Comparison of ENCODE assay signal across 2 cellular contexts in genomic region chr1:98086156-98086555, GRCh38.
TF ChIP-seq lines count a peak whose summit lies in the region.

No MANE protein-coding gene starts in this region.

TF ChIP-seq in endothelial cell of umbilical vein, 7 proteins besides CTCF, POLR2A, EP300 and RAD21:
- TF ChIP-seq FOS (IDR thresholded peaks at IDR 0.05; ENCODE audit: borderline replicate concordance, insufficient read depth, low read length), result no peak

TF ChIP-seq in WTC11, 78 proteins besides CTCF, POLR2A, EP300 and RAD21:
- no peak for TF ChIP-seq TP53 (CRISPR knock-in tag; IDR thresholded peaks at IDR 0.05)
- TF ChIP-seq KAT7 (CRISPR knock-in tag; IDR thresholded peaks at IDR 0.05; ENCODE audit: borderline replicate concordance), result no peak
- no peak for TF ChIP-seq ZBTB21 (CRISPR knock-in tag; IDR thresholded peaks at IDR 0.05; ENCODE audit: borderline replicate concordance)
- no peak for TF ChIP-seq ZNF396 (CRISPR knock-in tag; IDR thresholded peaks at IDR 0.05; ENCODE audit: borderline replicate concordance)
